Comparison of ENCODE assay signal across 8 cellular contexts in the genomic region with DNA sequence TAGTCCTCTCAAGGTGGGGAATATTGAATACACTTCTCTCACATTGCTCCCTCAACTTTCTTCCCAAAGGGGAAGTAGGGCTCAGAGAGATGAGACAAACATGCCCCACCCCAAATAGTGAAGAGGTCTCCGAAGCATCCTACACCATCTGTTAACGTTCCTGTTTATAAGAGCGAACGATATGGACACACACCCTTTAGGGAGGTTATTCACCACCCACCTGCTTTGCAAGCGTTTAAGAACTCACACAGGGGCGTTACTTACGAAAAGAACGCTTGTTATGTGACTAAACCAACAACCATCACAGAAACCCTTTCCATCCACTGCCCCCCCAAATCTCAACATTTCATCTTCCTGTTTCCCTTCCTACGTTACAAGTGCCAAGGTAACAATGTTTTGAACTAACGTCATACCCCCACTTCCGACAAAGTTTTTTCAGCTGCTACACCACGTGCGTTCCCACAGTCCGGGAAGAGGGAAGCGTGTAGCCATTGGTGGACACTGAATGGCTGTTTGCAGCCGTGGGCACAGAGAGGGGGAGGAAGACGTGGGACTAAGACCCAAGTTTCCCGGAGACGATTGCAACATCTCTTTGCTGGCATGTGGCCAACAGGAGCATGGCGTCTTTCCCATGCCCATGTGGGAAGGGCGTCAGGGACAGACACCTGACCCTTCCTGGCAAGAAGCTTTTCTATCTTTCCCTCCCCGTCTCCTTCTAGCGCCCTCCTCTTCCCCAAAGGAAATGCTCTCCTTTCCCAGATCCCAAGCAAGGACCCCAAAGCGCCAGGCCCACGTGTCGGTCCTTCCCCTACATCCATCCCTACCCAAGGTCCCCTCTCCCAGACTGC. TPM values are rescaled to one million over a fixed set of nuclear protein-coding genes. Genes with fewer than 3 reads are reported as not detected.
DNase-seq lines count a peak whose midpoint lies in the region; ATAC-seq and TF ChIP-seq lines count a peak whose summit lies in the region.

No MANE protein-coding gene starts in this region.

- H3K4me2 ChIP-seq in neural cell (ENCODE audit: low read length), result peak overlapping the region; percentile 53

- H3K27ac ChIP-seq in 22Rv1 (peak overlapping the region; percentile 85), Peyer's patch (peak overlapping the region; percentile 84 to 98 (median 92)), neural cell (ENCODE audit: low read length) (no peak overlapping the region), stomach smooth muscle (ENCODE audit: low read length) (peak overlapping the region; percentile 92)

- no peaks in the 10 kb centered on the region for H3K9me2 ChIP-seq in neural cell (ENCODE audit: insufficient read depth, low read length)

- DNase-seq in Peyer's patch (peak; percentile 65 to 89 (median 82)), foreskin fibroblast (peak; percentile 97 to 98)
- peak; percentile 2 for DNase-seq in activated T-helper 9 cell treated with anti-CD3 and anti-CD28 coated beads, Interleukin-2, amount 50 U/mL, for 16 hours (ENCODE audit: low read depth)

- H3K9ac ChIP-seq in neural cell (ENCODE audit: low read length) (no peak overlapping the region), stomach smooth muscle (ENCODE audit: low read length in 2 of 2) (peak overlapping the region; percentile 93 to 99)

- no peaks in the 10 kb centered on the region for H3F3A ChIP-seq in neural cell (ENCODE audit: insufficient read depth, low read length, poor library complexity, severe bottlenecking)

- H3K4me1 ChIP-seq in Peyer's patch (peaks cover 0 to 37% (median 0%) of the 10 kb centered on the region in 4 donors), stomach smooth muscle (ENCODE audit: control insufficient read depth, insufficient read depth, low read length) (peaks cover 14% of the 10 kb centered on the region)

- H3K36me3 ChIP-seq in Peyer's patch, result no peaks in the 10 kb centered on the region
- H3K36me3 ChIP-seq in neural cell (ENCODE audit: insufficient read depth, low read length), result no peaks in the 10 kb centered on the region
- H3K36me3 ChIP-seq in stomach smooth muscle (ENCODE audit: control insufficient read depth in 2 of 2, insufficient read depth in 2 of 2, low read length in 2 of 2), result no peaks in the 10 kb centered on the region

- H3K4me3 ChIP-seq in Peyer's patch (peak overlapping the region; percentile 55 to 90 (median 64)), foreskin fibroblast (ENCODE audit: low read depth in 1 of 2, low read length in 2 of 2) (peak overlapping the region; percentile 71 to 76), neural cell (ENCODE audit: low read length) (peak overlapping the region; percentile 78), stomach smooth muscle (ENCODE audit: low read length in 2 of 2) (peak overlapping the region; percentile 94 to 95)

- no peaks in the 10 kb centered on the region for H3K9me3 ChIP-seq in Peyer's patch
- H3K9me3 ChIP-seq in neural cell (ENCODE audit: low read length), result no peaks in the 10 kb centered on the region
- no peaks in the 10 kb centered on the region for H3K9me3 ChIP-seq in stomach smooth muscle (ENCODE audit: control insufficient read depth in 2 of 2, low read length in 2 of 2)

- no peak overlapping the region for H2AFZ ChIP-seq in neural cell (ENCODE audit: low read depth, low read length)

- no peak for TF ChIP-seq EP300 in neural cell (conservative IDR thresholded peaks at IDR 0.05; ENCODE audit: poor library complexity, severe bottlenecking)

- ATAC-seq in GM18520 (IDR thresholded peaks at IDR 0.05; ENCODE audit: unreplicated experiment), result peak; percentile 32
- ATAC-seq in HG03442 (IDR thresholded peaks at IDR 0.05; ENCODE audit: unreplicated experiment), result peak; percentile 33

- TF ChIP-seq CTCF in 22Rv1 (IDR thresholded peaks at IDR 0.05) (no peak), Peyer's patch (IDR thresholded peaks at IDR 0.05) (no peak), foreskin fibroblast (IDR thresholded peaks at IDR 0.05; ENCODE audit: low read depth, low read length) (no peak), neural cell (IDR thresholded peaks at IDR 0.05; ENCODE audit: poor library complexity, severe bottlenecking) (no peak)

- no peak for TF ChIP-seq RAD21 in neural cell (conservative IDR thresholded peaks at IDR 0.05)

- H3K27me3 ChIP-seq in Peyer's patch, result no peaks in the 10 kb centered on the region
- H3K27me3 ChIP-seq in neural cell (ENCODE audit: insufficient read depth, low read depth, low read length), result peaks cover 37% of the 10 kb centered on the region
- H3K27me3 ChIP-seq in stomach smooth muscle (ENCODE audit: control insufficient read depth in 1 of 2, insufficient read depth in 2 of 2, low read length in 2 of 2), result no peaks in the 10 kb centered on the region

- TF ChIP-seq POLR2A in Peyer's patch (IDR thresholded peaks at IDR 0.05), result peak in 1 of 2 donors; percentile 20

- H4K20me1 ChIP-seq in neural cell (ENCODE audit: insufficient read depth), result no peaks in the 10 kb centered on the region

- peaks cover 4% of the 10 kb centered on the region for H3K79me2 ChIP-seq in neural cell (replicated peaks; ENCODE audit: insufficient read depth, low read length)

TF ChIP-seq in neural cell, 6 proteins besides CTCF, POLR2A, EP300 and RAD21:
- TF ChIP-seq TAF1 (IDR thresholded peaks at IDR 0.05; ENCODE audit: low read depth) (no peak), SMC3 (conservative IDR thresholded peaks at IDR 0.05; ENCODE audit: poor library complexity) (no peak), MXI1 (conservative IDR thresholded peaks at IDR 0.05; ENCODE audit: poor library complexity, severe bottlenecking) (peak; percentile 23)
- TF ChIP-seq, protein P1, sequence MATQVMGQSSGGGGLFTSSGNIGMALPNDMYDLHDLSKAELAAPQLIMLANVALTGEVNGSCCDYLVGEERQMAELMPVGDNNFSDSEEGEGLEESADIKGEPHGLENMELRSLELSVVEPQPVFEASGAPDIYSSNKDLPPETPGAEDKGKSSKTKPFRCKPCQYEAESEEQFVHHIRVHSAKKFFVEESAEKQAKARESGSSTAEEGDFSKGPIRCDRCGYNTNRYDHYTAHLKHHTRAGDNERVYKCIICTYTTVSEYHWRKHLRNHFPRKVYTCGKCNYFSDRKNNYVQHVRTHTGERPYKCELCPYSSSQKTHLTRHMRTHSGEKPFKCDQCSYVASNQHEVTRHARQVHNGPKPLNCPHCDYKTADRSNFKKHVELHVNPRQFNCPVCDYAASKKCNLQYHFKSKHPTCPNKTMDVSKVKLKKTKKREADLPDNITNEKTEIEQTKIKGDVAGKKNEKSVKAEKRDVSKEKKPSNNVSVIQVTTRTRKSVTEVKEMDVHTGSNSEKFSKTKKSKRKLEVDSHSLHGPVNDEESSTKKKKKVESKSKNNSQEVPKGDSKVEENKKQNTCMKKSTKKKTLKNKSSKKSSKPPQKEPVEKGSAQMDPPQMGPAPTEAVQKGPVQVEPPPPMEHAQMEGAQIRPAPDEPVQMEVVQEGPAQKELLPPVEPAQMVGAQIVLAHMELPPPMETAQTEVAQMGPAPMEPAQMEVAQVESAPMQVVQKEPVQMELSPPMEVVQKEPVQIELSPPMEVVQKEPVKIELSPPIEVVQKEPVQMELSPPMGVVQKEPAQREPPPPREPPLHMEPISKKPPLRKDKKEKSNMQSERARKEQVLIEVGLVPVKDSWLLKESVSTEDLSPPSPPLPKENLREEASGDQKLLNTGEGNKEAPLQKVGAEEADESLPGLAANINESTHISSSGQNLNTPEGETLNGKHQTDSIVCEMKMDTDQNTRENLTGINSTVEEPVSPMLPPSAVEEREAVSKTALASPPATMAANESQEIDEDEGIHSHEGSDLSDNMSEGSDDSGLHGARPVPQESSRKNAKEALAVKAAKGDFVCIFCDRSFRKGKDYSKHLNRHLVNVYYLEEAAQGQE (IDR thresholded peaks at IDR 0.05; ENCODE audit: borderline replicate concordance), result no peak

RNA-seq across cellular contexts. Expression of a gene that starts 1.2 kb away (rescaled TPM):
- 100 to 1,000 TPM in 3 of 4 donors, 10 to 100 TPM in 1; 77.1 to 291 (median 151) TPM for total RNA-seq in Peyer's patch
- 3.4 and 7.3 TPM in 2 replicates for polyA plus RNA-seq in neural cell
- polyA minus RNA-seq in neural cell, result 2.7 and 3.0 TPM in 2 replicates

RNA-seq across cellular contexts. Expression of a gene that starts 48.0 kb away (rescaled TPM):
- 10 to 100 TPM in 3 of 4 donors, 1 to 10 TPM in 1; 5.8 to 43.1 (median 25.4) TPM for total RNA-seq in Peyer's patch
- polyA plus RNA-seq in neural cell, result 0.24 and 0.26 TPM in 2 replicates
- polyA minus RNA-seq in neural cell, result not detected in 2 replicates

Comparison
In these comparisons a context has a peak if more than half of its experiments do, and no peak if none do; other contexts are left out.
1. DNase-seq: peak in every context shown above with its lines; median percentile 98 in foreskin fibroblast; 82 in Peyer's patch; 2 in activated T-helper 9 cell treated with anti-CD3 and anti-CD28 coated beads, Interleukin-2, amount 50 U/mL, for 16 hours.